17 cellular contexts compared by ENCODE assay signal in genomic region chrY:2949590-2950252, GRCh38. TPM values are rescaled to one million over a fixed set of nuclear protein-coding genes. Genes with fewer than 3 reads are reported as not detected.
DNase-seq lines count a peak whose midpoint lies in the region; ATAC-seq and TF ChIP-seq lines count a peak whose summit lies in the region.
"Had no signal": no experiment of that assay in that cellular context is flagged by ENCODE, and none has a peak within 500 bp of the region (broad histone marks: within the 10 kb centered on the region; RNA-seq: fewer than 3 reads in every experiment).

No MANE protein-coding gene starts in this region.

- no peak overlapping the region for H2AFZ ChIP-seq in OCI-LY1 (ENCODE audit: low read length)

- H3K4me2 ChIP-seq in OCI-LY1 (ENCODE audit: low read length) = peak overlapping the region; percentile 54; the same call in 1 of the 2 replicates
- H3K4me2 ChIP-seq: A549 had no signal

- peaks cover 18% of the 10 kb centered on the region for H3K36me3 Mint-ChIP-seq in activated CD4-positive, alpha-beta T cell treated with anti-CD3 and anti-CD28 coated beads for 36 hours (ENCODE audit: low read depth)
- peaks cover 8% of the 10 kb centered on the region for H3K36me3 Mint-ChIP-seq in activated CD4-positive, alpha-beta T cell treated with anti-CD3 and anti-CD28 coated beads, Interleukin-2, amount 10 ng/mL, durations not matched to agents 7 days and 5 days (ENCODE audit: low read depth)
- H3K36me3 Mint-ChIP-seq in T-cell = peaks cover 1% of the 10 kb centered on the region
- H3K36me3 Mint-ChIP-seq: mesothelial cell of epicardium had no signal

- H3K9me3 Mint-ChIP-seq in activated CD4-positive, alpha-beta T cell treated with anti-CD3 and anti-CD28 coated beads for 36 hours (ENCODE audit: low read depth) = no peaks in the 10 kb centered on the region
- no peaks in the 10 kb centered on the region for H3K9me3 Mint-ChIP-seq in activated CD4-positive, alpha-beta T cell treated with anti-CD3 and anti-CD28 coated beads, Interleukin-2, amount 10 ng/mL, durations not matched to agents 7 days and 5 days
- H3K9me3 Mint-ChIP-seq in T-cell = no peaks in the 10 kb centered on the region
- H3K9me3 Mint-ChIP-seq: mesothelial cell of epicardium had no signal

- TF ChIP-seq POLR2A in testis (IDR thresholded peaks at IDR 0.05) = no peak

- H3K4me3 ChIP-seq in OCI-LY1 (ENCODE audit: low read depth, low read length, poor library complexity, severe bottlenecking) (no peak overlapping the region), testis (no peak overlapping the region)
- H3K4me3 ChIP-seq: A549, gastrocnemius medialis, tibial artery had no signal

- DNase-seq in activated CD4-positive, alpha-beta T cell treated with anti-CD3 and anti-CD28 coated beads for 36 hours = peak; percentile 71
- DNase-seq in activated CD4-positive, alpha-beta T cell treated with anti-CD3 and anti-CD28 coated beads, Interleukin-2, amount 10 ng/mL, durations not matched to agents 7 days and 5 days = no peak
- peak; percentile 39 for DNase-seq in stimulated activated CD4-positive, alpha-beta T cell treated with anti-CD3 and anti-CD28 coated beads, Interleukin-4, amount 100 ng/mL, for 24 hours
- no peak for DNase-seq in GM13976 (ENCODE audit: low spot score)
- no peak for DNase-seq in testis
- DNase-seq in T-cell = no peak
- DNase-seq: caudate nucleus, gastrocnemius medialis, islet precursor cell, nucleus accumbens, tibial artery had no signal

- WGBS in testis, 2 donors = 93 to 97% methylated on average over 7 of the region's 7 CpGs

- no peaks in the 10 kb centered on the region for H3K27me3 Mint-ChIP-seq in activated CD4-positive, alpha-beta T cell treated with anti-CD3 and anti-CD28 coated beads for 36 hours
- no peaks in the 10 kb centered on the region for H3K27me3 Mint-ChIP-seq in activated CD4-positive, alpha-beta T cell treated with anti-CD3 and anti-CD28 coated beads, Interleukin-2, amount 10 ng/mL, durations not matched to agents 7 days and 5 days
- H3K27me3 Mint-ChIP-seq in T-cell = no peaks in the 10 kb centered on the region
- H3K27me3 Mint-ChIP-seq: activated naive CD8-positive, alpha-beta T cell had no signal

- H3K4me3 Mint-ChIP-seq in activated CD4-positive, alpha-beta T cell treated with anti-CD3 and anti-CD28 coated beads for 36 hours = no peak overlapping the region
- no peak overlapping the region for H3K4me3 Mint-ChIP-seq in activated CD4-positive, alpha-beta T cell treated with anti-CD3 and anti-CD28 coated beads, Interleukin-2, amount 10 ng/mL, durations not matched to agents 7 days and 5 days
- no peak overlapping the region for H3K4me3 Mint-ChIP-seq in T-cell
- H3K4me3 Mint-ChIP-seq: activated naive CD8-positive, alpha-beta T cell; mesothelial cell of epicardium had no signal

- ATAC-seq in activated CD4-positive, alpha-beta T cell treated with anti-CD3 and anti-CD28 coated beads for 36 hours = peak; percentile 91
- ATAC-seq in HG02678 (IDR thresholded peaks at IDR 0.05; ENCODE audit: unreplicated experiment) (peak; percentile 81), T-cell (replicated peaks in 1 of 4) (no peak)
- ATAC-seq: A549, gastrocnemius medialis, SK-N-SH treated with all-trans-retinoic acid at 6 μM for 48 hours had no signal

- H3K36me3 ChIP-seq in OCI-LY1 (ENCODE audit: insufficient read depth, low read length) (peaks cover 4% of the 10 kb centered on the region), testis (ENCODE audit: low read depth, missing control alignments) (no peaks in the 10 kb centered on the region)
- H3K36me3 ChIP-seq: gastrocnemius medialis, tibial artery had no signal

- H3K4me1 ChIP-seq in OCI-LY1 (ENCODE audit: insufficient read depth, low read length, severe bottlenecking) (peaks cover 58% of the 10 kb centered on the region), testis (no peaks in the 10 kb centered on the region)

- TF ChIP-seq CTCF in OCI-LY1 (IDR thresholded peaks at IDR 0.05; ENCODE audit: low read length) (no peak), GM13976 (IDR thresholded peaks at IDR 0.05; ENCODE audit: borderline replicate concordance, control extremely low read depth, extremely low read depth, insufficient read depth, missing control alignments) (no peak), testis (IDR thresholded peaks at IDR 0.05) (no peak)

- H4K20me1 ChIP-seq in OCI-LY1 (ENCODE audit: insufficient read depth, low read length) = no peaks in the 10 kb centered on the region

- H3K9ac ChIP-seq in OCI-LY1 (ENCODE audit: low read length) = no peak overlapping the region; the same call in 1 of the 2 replicates

- no peaks in the 10 kb centered on the region for H3K9me3 ChIP-seq in OCI-LY1 (ENCODE audit: low read length)
- no peaks in the 10 kb centered on the region for H3K9me3 ChIP-seq in testis
- H3K9me3 ChIP-seq: A549, gastrocnemius medialis, tibial artery had no signal

- POLR2A ChIA-PET in activated CD4-positive, alpha-beta T cell treated with anti-CD3 and anti-CD28 coated beads for 36 hours (lab: Charles Lee) = no interaction called here
- POLR2A ChIA-PET in activated CD4-positive, alpha-beta T cell treated with anti-CD3 and anti-CD28 coated beads, Interleukin-2, amount 10 ng/mL, durations not matched to agents 7 days and 5 days (lab: Charles Lee) = no interaction called here
- POLR2A ChIA-PET in T-cell (lab: Charles Lee) = no interaction called here

- intact Hi-C loops in activated CD4-positive, alpha-beta T cell treated with anti-CD3 and anti-CD28 coated beads for 36 hours (cut with DNase I, micrococcal nuclease) = no loop called here
- intact Hi-C loops in testis (cut with DNase I; ENCODE audit: low total_unique reads) = no loop called here

- H3K9me2 ChIP-seq in OCI-LY1 (ENCODE audit: low read depth, low read length) = no peaks in the 10 kb centered on the region

- H3K79me2 ChIP-seq in OCI-LY1 (ENCODE audit: insufficient read depth, low read length) = peaks cover 46% of the 10 kb centered on the region

- H3K27me3 ChIP-seq in OCI-LY1 (ENCODE audit: insufficient read depth, low read length) (no peaks in the 10 kb centered on the region), testis (no peaks in the 10 kb centered on the region)
- H3K27me3 ChIP-seq: gastrocnemius medialis, tibial artery had no signal

- peaks cover 49% of the 10 kb centered on the region for H3K4me1 Mint-ChIP-seq in activated CD4-positive, alpha-beta T cell treated with anti-CD3 and anti-CD28 coated beads for 36 hours
- H3K4me1 Mint-ChIP-seq in activated CD4-positive, alpha-beta T cell treated with anti-CD3 and anti-CD28 coated beads, Interleukin-2, amount 10 ng/mL, durations not matched to agents 7 days and 5 days = peaks cover 43% of the 10 kb centered on the region
- H3K4me1 Mint-ChIP-seq in T-cell = peaks cover 0 to 62% (median 0%) of the 10 kb centered on the region in 3 donors
- H3K4me1 Mint-ChIP-seq: mesothelial cell of epicardium had no signal

- no peak overlapping the region for H3K27ac Mint-ChIP-seq in activated CD4-positive, alpha-beta T cell treated with anti-CD3 and anti-CD28 coated beads for 36 hours
- no peak overlapping the region for H3K27ac Mint-ChIP-seq in activated CD4-positive, alpha-beta T cell treated with anti-CD3 and anti-CD28 coated beads, Interleukin-2, amount 10 ng/mL, durations not matched to agents 7 days and 5 days
- H3K27ac Mint-ChIP-seq in T-cell = no peak overlapping the region
- H3K27ac Mint-ChIP-seq: activated naive CD8-positive, alpha-beta T cell; mesothelial cell of epicardium had no signal

- H3F3A ChIP-seq in OCI-LY1 (ENCODE audit: insufficient read depth, low read length) = no peaks in the 10 kb centered on the region

- CTCF ChIA-PET in activated CD4-positive, alpha-beta T cell treated with anti-CD3 and anti-CD28 coated beads for 36 hours (lab: Charles Lee) = interaction anchor here (1.2 kb wide), 1 partner anchor 13 kb away, joined by 3 read pairs; no protein-coding TSS in a partner anchor
- CTCF ChIA-PET in activated CD4-positive, alpha-beta T cell treated with anti-CD3 and anti-CD28 coated beads, Interleukin-2, amount 10 ng/mL, durations not matched to agents 7 days and 5 days (lab: Charles Lee) = no interaction called here
- CTCF ChIA-PET in T-cell (lab: Charles Lee) = no interaction called here

- H3K27ac ChIP-seq in OCI-LY1 (ENCODE audit: low read depth, low read length, poor library complexity, severe bottlenecking) (peak overlapping the region; percentile 72), testis (no peak overlapping the region)
- H3K27ac ChIP-seq: A549, gastrocnemius medialis, tibial artery had no signal

- in situ Hi-C loops in GM13976 (cut with MboI; ENCODE audit: low sequenced_read_pairs, unreplicated experiment) = no loop called here

RNA-seq across cellular contexts. Expression of gene ZFY, which starts 14.5 kb away (rescaled TPM):
- total RNA-seq in activated CD4-positive, alpha-beta T cell treated with anti-CD3 and anti-CD28 coated beads for 36 hours = 10 to 100 TPM; 12.4 to 16.6 TPM
- 10 to 100 TPM; 14.9 to 18.8 TPM for total RNA-seq in activated CD4-positive, alpha-beta T cell treated with anti-CD3 and anti-CD28 coated beads, Interleukin-2, amount 10 ng/mL, durations not matched to agents 7 days and 5 days
- total RNA-seq in testis = 10 to 100 TPM; 11.3 to 13.7 TPM
- polyA plus RNA-seq in testis (ENCODE audit: insufficient read depth, low read depth, low replicate concordance) = 9.7 TPM
- 10 to 100 TPM in 3 of 5 donors, under 1 TPM in 1, not detected in 1; 0.06 to 27.4 (median 24.9) TPM for total RNA-seq in T-cell
- total RNA-seq: mesothelial cell of epicardium had no signal

Comparison
In these comparisons a context has a peak if more than half of its experiments do, and no peak if none do; other contexts are left out.
1. DNase-seq: peak in activated CD4-positive, alpha-beta T cell treated with anti-CD3 and anti-CD28 coated beads for 36 hours (single experiment) and stimulated activated CD4-positive, alpha-beta T cell treated with anti-CD3 and anti-CD28 coated beads, Interleukin-4, amount 100 ng/mL, for 24 hours (single experiment); none in activated CD4-positive, alpha-beta T cell treated with anti-CD3 and anti-CD28 coated beads, Interleukin-2, amount 10 ng/mL, durations not matched to agents 7 days and 5 days (single experiment), GM13976 (single experiment), testis (single experiment) and T-cell (0 of 34).
2. ATAC-seq: peak in activated CD4-positive, alpha-beta T cell treated with anti-CD3 and anti-CD28 coated beads for 36 hours (single experiment) and HG02678 (single experiment); none in T-cell (0 of 4).